ENCODE assay signal across 16 cellular contexts in the genomic region with DNA sequence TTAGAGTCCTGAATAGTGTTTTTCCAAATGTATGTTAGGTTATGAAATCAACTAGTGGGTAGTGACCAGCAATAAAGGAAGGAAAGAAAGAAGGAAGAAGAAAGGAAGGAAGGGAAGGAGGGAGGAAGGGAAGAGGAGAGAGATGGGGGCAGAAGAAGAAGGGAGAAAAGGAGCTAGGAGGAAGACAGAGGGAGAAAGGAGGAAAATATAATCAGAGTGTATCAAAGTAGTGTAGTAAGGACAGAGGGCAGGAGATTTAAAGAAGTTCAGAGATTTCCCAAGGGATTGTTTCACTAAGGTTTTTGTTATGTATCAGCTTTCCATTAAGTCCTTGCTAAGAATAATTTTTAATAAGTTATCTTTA.
DNase-seq lines count a peak whose midpoint lies in the region; ATAC-seq and TF ChIP-seq lines count a peak whose summit lies in the region.
"Had no signal": no experiment of that assay in that cellular context is flagged by ENCODE, and none has a peak within 500 bp of the region (broad histone marks: within the 10 kb centered on the region; RNA-seq: fewer than 3 reads in every experiment).

No MANE protein-coding gene starts in this region.

- H3K27me3 Mint-ChIP-seq in memory B cell = no peaks in the 10 kb centered on the region
- no peaks in the 10 kb centered on the region for H3K27me3 Mint-ChIP-seq in CD8-positive, alpha-beta T cell (ENCODE audit: low read depth)
- H3K27me3 Mint-ChIP-seq: activated naive CD8-positive, alpha-beta T cell treated with anti-CD3 and anti-CD28 coated beads, Interleukin-2, amount 10 ng/mL, durations not matched to agents 7 days and 5 days; naive thymus-derived CD8-positive, alpha-beta T cell; stimulated activated naive CD8-positive, alpha-beta T cell treated with anti-CD3 and anti-CD28 coated beads, Interleukin-15, Interleukin-2, amounts not matched to agents 100 ng/mL and 50 ng/mL, for 24 hours had no signal

- peak overlapping the region; percentile 55 to 88 (median 72) for H3K27ac ChIP-seq in heart left ventricle
- H3K27ac ChIP-seq in skeletal muscle tissue (ENCODE audit: low read depth, low read length) = peak overlapping the region; percentile 33
- peak overlapping the region; percentile 70 for H3K27ac ChIP-seq in upper lobe of right lung
- H3K27ac ChIP-seq in CD8-positive, alpha-beta T cell (ENCODE audit: low read depth, low read length) = no peak overlapping the region

- H3K4me1 ChIP-seq in heart left ventricle (peaks cover 0 to 59% (median 41%) of the 10 kb centered on the region in 12 donors), skeletal muscle tissue (ENCODE audit: control insufficient read depth in 3 of 3, insufficient read depth in 3 of 3, low read length in 3 of 3) (peaks cover 26 to 36% (median 32%) of the 10 kb centered on the region in 3 donors), upper lobe of right lung (peaks cover 13% of the 10 kb centered on the region)
- H3K4me1 ChIP-seq in CD8-positive, alpha-beta T cell (ENCODE audit: insufficient read depth, low read length) = no peaks in the 10 kb centered on the region

- POLR2A ChIA-PET in CD8-positive, alpha-beta T cell (lab: Charles Lee) = no interaction called here

- no peak for ATAC-seq in heart left ventricle
- ATAC-seq in memory B cell (ENCODE audit: low read depth) = no peak
- ATAC-seq in upper lobe of right lung = no peak
- no peak for ATAC-seq in CD8-positive, alpha-beta T cell
- ATAC-seq: activated T-cell treated with anti-CD3 and anti-CD28 coated beads, Interleukin-2, amount 50 U/mL, for 72 hours; naive thymus-derived CD8-positive, alpha-beta T cell had no signal

- DNase-seq in heart left ventricle (no peak), cardiac septum (ENCODE audit: low spot score) (no peak), memory B cell (ENCODE audit: low spot score in 2 of 2) (no peak), upper lobe of right lung (no peak), GM20000 (ENCODE audit: low spot score) (no peak), COLO829 (ENCODE audit: low spot score) (no peak)
- no peak for DNase-seq in CD8-positive, alpha-beta T cell
- DNase-seq: 8988T; activated naive CD8-positive, alpha-beta T cell treated with anti-CD3 and anti-CD28 coated beads, Interleukin-2, amount 10 ng/mL, durations not matched to agents 7 days and 5 days; activated T-cell treated with anti-CD3 and anti-CD28 coated beads, Interleukin-2, amount 50 U/mL, for 72 hours; naive thymus-derived CD8-positive, alpha-beta T cell; NCI-H1436 treated with DMSO at 0.1 percent for 48 hours; NCI-H774 had no signal

- peaks cover 4% of the 10 kb centered on the region for H3K4me1 Mint-ChIP-seq in memory B cell
- H3K4me1 Mint-ChIP-seq in CD8-positive, alpha-beta T cell (ENCODE audit: low read depth) = no peaks in the 10 kb centered on the region

- CTCF ChIA-PET in CD8-positive, alpha-beta T cell (lab: Charles Lee) = no interaction called here

- TF ChIP-seq CTCF in heart left ventricle (IDR thresholded peaks at IDR 0.05) = no peak
- TF ChIP-seq CTCF in upper lobe of right lung (IDR thresholded peaks at IDR 0.05) = no peak
- TF ChIP-seq CTCF in GM20000 (IDR thresholded peaks at IDR 0.05; ENCODE audit: extremely low read depth, missing control alignments) = no peak
- no peak for TF ChIP-seq CTCF in CD8-positive, alpha-beta T cell (IDR thresholded peaks at IDR 0.05)

- no peak overlapping the region for H3K4me3 Mint-ChIP-seq in memory B cell
- H3K4me3 Mint-ChIP-seq in CD8-positive, alpha-beta T cell = no peak overlapping the region
- H3K4me3 Mint-ChIP-seq: activated naive CD8-positive, alpha-beta T cell treated with anti-CD3 and anti-CD28 coated beads, Interleukin-2, amount 10 ng/mL, durations not matched to agents 7 days and 5 days; activated T-cell treated with anti-CD3 and anti-CD28 coated beads, Interleukin-2, amount 50 U/mL, for 72 hours; naive thymus-derived CD8-positive, alpha-beta T cell; stimulated activated naive CD8-positive, alpha-beta T cell treated with anti-CD3 and anti-CD28 coated beads, Interleukin-15, Interleukin-2, amounts not matched to agents 100 ng/mL and 50 ng/mL, for 24 hours; T-helper 2 cell treated with Interferon-gamma antibody and Interleukin-4, amounts not matched to agents 5 μg/mL and 100 μg/mL, for 36 hours had no signal

- TF ChIP-seq POLR2A in heart left ventricle (IDR thresholded peaks at IDR 0.05) = no peak

- peaks cover 26% of the 10 kb centered on the region for H3K36me3 Mint-ChIP-seq in memory B cell
- peaks cover 50% of the 10 kb centered on the region for H3K36me3 Mint-ChIP-seq in CD8-positive, alpha-beta T cell

- peak overlapping the region; percentile 1 for H3K27ac Mint-ChIP-seq in memory B cell
- no peak overlapping the region for H3K27ac Mint-ChIP-seq in CD8-positive, alpha-beta T cell
- H3K27ac Mint-ChIP-seq: activated T-cell treated with anti-CD3 and anti-CD28 coated beads, Interleukin-2, amount 50 U/mL, for 72 hours; stimulated activated naive CD8-positive, alpha-beta T cell treated with anti-CD3 and anti-CD28 coated beads, Interleukin-15, Interleukin-2, amounts not matched to agents 100 ng/mL and 50 ng/mL, for 24 hours had no signal

- intact Hi-C loops in heart left ventricle (cut with DNase I) = loop anchor here in 1 of 10 donors (5.0 kb wide), 1 partner anchor 58 kb away; no protein-coding TSS in a partner anchor
- intact Hi-C loops in cardiac septum (cut with DNase I) = no loop called here
- intact Hi-C loops in upper lobe of right lung (cut with DNase I) = no loop called here
- intact Hi-C loops in CD8-positive, alpha-beta T cell (cut with DNase I, micrococcal nuclease) = loop anchor here in 1 of 2 experiments (10.0 kb wide), 1 partner anchor 1091 kb away; no protein-coding TSS in a partner anchor

- H3K9me3 Mint-ChIP-seq in memory B cell = no peaks in the 10 kb centered on the region
- H3K9me3 Mint-ChIP-seq in CD8-positive, alpha-beta T cell = no peaks in the 10 kb centered on the region
- H3K9me3 Mint-ChIP-seq: activated naive CD8-positive, alpha-beta T cell treated with anti-CD3 and anti-CD28 coated beads, Interleukin-2, amount 10 ng/mL, durations not matched to agents 7 days and 5 days; activated T-cell treated with anti-CD3 and anti-CD28 coated beads, Interleukin-2, amount 50 U/mL, for 72 hours; naive thymus-derived CD8-positive, alpha-beta T cell; stimulated activated naive CD8-positive, alpha-beta T cell treated with anti-CD3 and anti-CD28 coated beads, Interleukin-15, Interleukin-2, amounts not matched to agents 100 ng/mL and 50 ng/mL, for 24 hours; T-helper 2 cell treated with Interferon-gamma antibody and Interleukin-4, amounts not matched to agents 5 μg/mL and 100 μg/mL, for 36 hours had no signal

- H3K9me3 ChIP-seq in heart left ventricle (no peaks in the 10 kb centered on the region), skeletal muscle tissue (ENCODE audit: control insufficient read depth in 3 of 3, low read length in 3 of 3) (no peaks in the 10 kb centered on the region), upper lobe of right lung (no peaks in the 10 kb centered on the region)
- H3K9me3 ChIP-seq in CD8-positive, alpha-beta T cell (ENCODE audit: low read length) = no peaks in the 10 kb centered on the region

- H3K4me3 ChIP-seq in heart left ventricle = no peak overlapping the region
- H3K4me3 ChIP-seq in skeletal muscle tissue (ENCODE audit: low read length in 3 of 3) = no peak overlapping the region
- H3K4me3 ChIP-seq in upper lobe of right lung = no peak overlapping the region
- H3K4me3 ChIP-seq in CD8-positive, alpha-beta T cell (ENCODE audit: low read depth, low read length) = no peak overlapping the region

- H3K27me3 ChIP-seq in heart left ventricle (no peaks in the 10 kb centered on the region), skeletal muscle tissue (ENCODE audit: control insufficient read depth in 3 of 3, insufficient read depth in 3 of 3, low read length in 3 of 3) (no peaks in the 10 kb centered on the region), upper lobe of right lung (no peaks in the 10 kb centered on the region)
- H3K27me3 ChIP-seq in CD8-positive, alpha-beta T cell (ENCODE audit: insufficient read depth, low read length) = no peaks in the 10 kb centered on the region

- H3K36me3 ChIP-seq in heart left ventricle (peaks cover 0 to 5% (median 0%) of the 10 kb centered on the region in 9 donors), skeletal muscle tissue (ENCODE audit: control insufficient read depth in 3 of 3, insufficient read depth in 3 of 3, low read length in 3 of 3) (no peaks in the 10 kb centered on the region), upper lobe of right lung (no peaks in the 10 kb centered on the region)
- no peaks in the 10 kb centered on the region for H3K36me3 ChIP-seq in CD8-positive, alpha-beta T cell (ENCODE audit: insufficient read depth, low read length)

- no peak overlapping the region for H3K9ac ChIP-seq in skeletal muscle tissue (ENCODE audit: low read depth in 1 of 3, low read length in 3 of 3)
